In genomic region chr19:45820413-45821102, GRCh38 we compare ENCODE assay signal across 31 cellular contexts. TPM values are rescaled to one million over a fixed set of nuclear protein-coding genes. Genes with fewer than 3 reads are reported as not detected.
DNase-seq lines count a peak whose midpoint lies in the region; ATAC-seq, FAIRE-seq and TF ChIP-seq lines count a peak whose summit lies in the region.
"Had no signal": no experiment of that assay in that cellular context is flagged by ENCODE, and none has a peak within 500 bp of the region (broad histone marks: within the 10 kb centered on the region; RNA-seq: fewer than 3 reads in every experiment).

No MANE protein-coding gene starts in this region.

- DNase-seq in GM23338 (ENCODE audit: low spot score) (no peak), Panc1 (ENCODE audit: low read depth, low spot score) (no peak), caudate nucleus (lab: John Stamatoyannopoulos, UW) (peak in 1 of 61 donors; percentile 49), osteoblast (ENCODE audit: insufficient read length, low spot score, missing footprints) (peak; percentile 72), MM.1S (no peak), GM12892 (ENCODE audit: insufficient read length) (no peak)
- DNase-seq: activated CD4-positive, alpha-beta T cell treated with anti-CD3 and anti-CD28 coated beads for 36 hours; activated naive CD4-positive, alpha-beta T cell; activated T-cell treated with anti-CD3 and anti-CD28 coated beads, Interleukin-2, amount 50 U/mL, for 4 hours; EL; esophagus squamous epithelium; foreskin melanocyte; KBM-7; mammary epithelial cell; NCI-H1417 treated with DMSO at 0.1 percent for 48 hours; NCI-H2081; NCI-H345; NCI-H82; SK-N-SH; stimulated activated CD4-positive, alpha-beta T cell treated with anti-CD3 and anti-CD28 coated beads, Interleukin-12 subunit alpha, Interleukin-12 subunit beta, amount 100 ng/mL, for 4 hours; stimulated activated CD4-positive, alpha-beta T cell treated with anti-CD3 and anti-CD28 coated beads, Interleukin-4, amount 100 ng/mL, for 1 hour; T-helper 17 cell had no signal

- H2AFZ ChIP-seq in GM23338 (no peak overlapping the region), osteoblast (ENCODE audit: low read length) (no peak overlapping the region), MM.1S (ENCODE audit: low read length) (no peak overlapping the region)

- CTCF ChIA-PET in Panc1 (lab: Charles Lee), result no interaction called here

- H3K4me2 ChIP-seq in GM23338 (no peak overlapping the region), osteoblast (ENCODE audit: insufficient read depth, low read length) (no peak overlapping the region), MM.1S (ENCODE audit: low read depth, low read length) (no peak overlapping the region)
- H3K4me2 ChIP-seq: SK-N-SH had no signal

- TF ChIP-seq POLR2A in GM12892 (IDR thresholded peaks at IDR 0.05; ENCODE audit: low read depth, low read length), result no peak

- no peaks in the 10 kb centered on the region for H3K9me3 ChIP-seq in Panc1 (ENCODE audit: control insufficient read depth, insufficient read depth, low read depth, low read length)
- no peaks in the 10 kb centered on the region for H3K9me3 ChIP-seq in osteoblast (ENCODE audit: low read depth, low read length)
- H3K9me3 ChIP-seq in MM.1S (replicated peaks; ENCODE audit: insufficient read depth, low read length), result no peaks in the 10 kb centered on the region
- H3K9me3 ChIP-seq: esophagus squamous epithelium, prostate gland, SK-N-SH, upper lobe of left lung had no signal

- POLR2A ChIA-PET in Panc1 (lab: Charles Lee), result no interaction called here

- H4K20me1 ChIP-seq in GM23338 (replicated peaks; ENCODE audit: insufficient read depth), result no peaks in the 10 kb centered on the region; the same call in 1 of the 2 replicates
- peaks cover 3% of the 10 kb centered on the region for H4K20me1 ChIP-seq in osteoblast (ENCODE audit: insufficient read depth, low read length)
- H4K20me1 ChIP-seq in MM.1S (ENCODE audit: insufficient read depth, low read length), result no peaks in the 10 kb centered on the region

- H3K4me1 ChIP-seq in GM23338 (ENCODE audit: insufficient read depth) (peaks cover 27% of the 10 kb centered on the region), Panc1 (ENCODE audit: control insufficient read depth, insufficient read depth, low read length) (no peaks in the 10 kb centered on the region; the same call in 1 of the 2 replicates), osteoblast (ENCODE audit: insufficient read depth, low read length) (no peaks in the 10 kb centered on the region), MM.1S (ENCODE audit: low read length) (peaks cover 5% of the 10 kb centered on the region; the same call in 1 of the 2 replicates)

- no peaks in the 10 kb centered on the region for H3K9me2 ChIP-seq in GM23338 (ENCODE audit: insufficient read depth)
- H3K9me2 ChIP-seq in MM.1S (replicated peaks; ENCODE audit: insufficient read depth, low read length), result no peaks in the 10 kb centered on the region
- H3K9me2 ChIP-seq: SK-N-SH had no signal

- H3K4me1 Mint-ChIP-seq in GM23338, result peaks cover 36% of the 10 kb centered on the region

- H3K79me2 ChIP-seq in GM23338 (replicated peaks; ENCODE audit: insufficient read depth) (no peaks in the 10 kb centered on the region), osteoblast (ENCODE audit: insufficient read depth, low read length) (no peaks in the 10 kb centered on the region), MM.1S (ENCODE audit: low read length) (no peaks in the 10 kb centered on the region)

- H3F3A ChIP-seq in GM23338 (replicated peaks; ENCODE audit: low read depth) (peaks cover 30% of the 10 kb centered on the region; the same call in 1 of the 2 replicates), MM.1S (ENCODE audit: insufficient read depth, low read length) (peaks cover 9% of the 10 kb centered on the region; the same call in 1 of the 2 replicates)

- H3K27ac ChIP-seq in GM23338 (ENCODE audit: low read depth) (no peak overlapping the region), Panc1 (ENCODE audit: low read length) (no peak overlapping the region), caudate nucleus (ENCODE audit: low read depth, low read length) (peak overlapping the region; percentile 52), osteoblast (ENCODE audit: low read depth, low read length) (no peak overlapping the region), MM.1S (ENCODE audit: low read length) (no peak overlapping the region)
- H3K27ac ChIP-seq: esophagus squamous epithelium, prostate gland, upper lobe of left lung had no signal

- H3K36me3 Mint-ChIP-seq in GM23338 (ENCODE audit: low read depth), result peaks cover 47% of the 10 kb centered on the region

- ATAC-seq in GM23338 (no peak), Panc1 (no peak), HG02763 (IDR thresholded peaks at IDR 0.05; ENCODE audit: unreplicated experiment) (no peak)
- ATAC-seq: activated CD4-positive, alpha-beta T cell treated with anti-CD3 and anti-CD28 coated beads for 36 hours; activated T-cell treated with anti-CD3 and anti-CD28 coated beads, Interleukin-2, amount 50 U/mL, for 4 hours; sciatic nerve; T-helper 17 cell had no signal

- H3K36me3 ChIP-seq in GM23338 (ENCODE audit: insufficient read depth) (no peaks in the 10 kb centered on the region; the same call in 1 of the 2 replicates), Panc1 (ENCODE audit: control insufficient read depth, insufficient read depth, low read length) (no peaks in the 10 kb centered on the region), osteoblast (ENCODE audit: insufficient read depth, low read length) (peaks cover 40% of the 10 kb centered on the region), MM.1S (replicated peaks; ENCODE audit: insufficient read depth, low read length) (no peaks in the 10 kb centered on the region; the same call in 1 of the 2 replicates)

- no peaks in the 10 kb centered on the region for H3K9me3 Mint-ChIP-seq in GM23338
- H3K9me3 Mint-ChIP-seq: activated T-cell treated with anti-CD3 and anti-CD28 coated beads, Interleukin-2, amount 50 U/mL, for 4 hours had no signal

- H3K27me3 ChIP-seq in GM23338 (ENCODE audit: insufficient read depth), result no peaks in the 10 kb centered on the region
- H3K27me3 ChIP-seq in Panc1 (ENCODE audit: control insufficient read depth, insufficient read depth, low read length), result no peaks in the 10 kb centered on the region
- no peaks in the 10 kb centered on the region for H3K27me3 ChIP-seq in osteoblast (ENCODE audit: insufficient read depth, low read length)
- H3K27me3 ChIP-seq in MM.1S (replicated peaks; ENCODE audit: insufficient read depth, low read length), result no peaks in the 10 kb centered on the region
- H3K27me3 ChIP-seq: upper lobe of left lung had no signal

- intact Hi-C loops in Panc1 (cut with micrococcal nuclease; ENCODE audit: unreplicated experiment), result no loop called here

- no peak overlapping the region for H3K4me3 Mint-ChIP-seq in GM23338
- H3K4me3 Mint-ChIP-seq: activated CD4-positive, alpha-beta T cell treated with anti-CD3 and anti-CD28 coated beads for 36 hours; activated T-cell treated with anti-CD3 and anti-CD28 coated beads, Interleukin-2, amount 50 U/mL, for 4 hours; T-helper 17 cell had no signal

- BruUV-seq in Panc1 (replicated peaks; lab: Mats Ljungman, UMichigan), result TSS peak; percentile 53

- in situ Hi-C loops in Panc1 (cut with HindIII; ENCODE audit: low pct_unique_long_range_greater_than_20kb, low sequenced_read_pairs), result no loop called here

- H3K4me3 ChIP-seq in GM23338 (no peak overlapping the region), Panc1 (ENCODE audit: low read depth in 2 of 2, low read length in 2 of 2) (no peak overlapping the region), osteoblast (ENCODE audit: insufficient read depth, low read length) (no peak overlapping the region), MM.1S (ENCODE audit: low read length) (no peak overlapping the region)
- H3K4me3 ChIP-seq: esophagus squamous epithelium, prostate gland, upper lobe of left lung had no signal

- H3K9ac ChIP-seq in MM.1S (ENCODE audit: low read length), result no peak overlapping the region
- H3K9ac ChIP-seq: SK-N-SH had no signal

- H3K27me3 Mint-ChIP-seq in GM23338 (ENCODE audit: insufficient read depth, low read depth, poor library complexity), result peaks cover 24% of the 10 kb centered on the region
- H3K27me3 Mint-ChIP-seq: activated CD4-positive, alpha-beta T cell treated with anti-CD3 and anti-CD28 coated beads for 36 hours; T-helper 17 cell had no signal

- H3K27ac Mint-ChIP-seq in GM23338, result no peak overlapping the region
- H3K27ac Mint-ChIP-seq: activated CD4-positive, alpha-beta T cell treated with anti-CD3 and anti-CD28 coated beads for 36 hours; T-helper 17 cell had no signal

- TF ChIP-seq CTCF in GM23338 (conservative IDR thresholded peaks at IDR 0.05; ENCODE audit: low read depth in 2 of 2), result peak; percentile 19 to 31; a peak in 2 of 4 replicates
- TF ChIP-seq CTCF in Panc1 (IDR thresholded peaks at IDR 0.05), result no peak
- no peak for TF ChIP-seq CTCF in osteoblast (IDR thresholded peaks at IDR 0.05; ENCODE audit: extremely low read depth, low read depth, low read length)
- TF ChIP-seq CTCF in MM.1S (IDR thresholded peaks at IDR 0.05; ENCODE audit: low read length), result no peak

- FAIRE-seq in GM12892 (lab: Jason Lieb, UNC), result no peak
- FAIRE-seq: D721Med had no signal

RNA-seq across cellular contexts. Expression of gene RSPH6A, which starts 5.5 kb away (rescaled TPM):
- total RNA-seq in GM23338 (2014; rRNA removed; shearing (Covaris generic)), result 0.21 and 0.23 TPM in 2 replicates
- polyA plus RNA-seq in GM23338 (2016; fragmentation: Nextera tagmentation; extraction: Ambion mirVana), result 0.11 TPM in 1 of 2 replicates, not detected in the other
- total RNA-seq in Panc1 (2021; ENCODE audit: unreplicated experiment) (not detected), osteoblast (under 0.01 and 0.29 TPM in 2 replicates)
- not detected for polyA plus RNA-seq in Panc1 (2012; ENCODE audit: insufficient read length)
- 0.49 TPM for polyA plus RNA-seq in GM12892 (2012; ENCODE audit: missing spikeins)
- total RNA-seq: H4, HT-29 had no signal
- polyA plus RNA-seq: mammary epithelial cell had no signal

RNA-seq across cellular contexts. Expression of gene DMWD, which starts 27.9 kb away (rescaled TPM):
- 33.1 and 45.6 TPM in 2 replicates for total RNA-seq in GM23338 (2014; rRNA removed; shearing (Covaris generic))
- polyA plus RNA-seq in GM23338 (2016; fragmentation: Nextera tagmentation; extraction: Ambion mirVana), result 11.8 and 12.1 TPM in 2 replicates
- total RNA-seq in Panc1 (2021; ENCODE audit: unreplicated experiment), result 64.6 TPM
- polyA plus RNA-seq in Panc1 (2012; ENCODE audit: insufficient read length), result 40.8 TPM
- 48.5 and 49.2 TPM in 2 replicates for total RNA-seq in osteoblast
- polyA plus RNA-seq in GM12892 (2012; ENCODE audit: missing spikeins), result 13.4 TPM

RNA-seq across cellular contexts. Expression of gene DMPK, which starts 38.3 kb away (rescaled TPM):
- 18.9 and 24.0 TPM in 2 replicates for total RNA-seq in GM23338 (2014; rRNA removed; shearing (Covaris generic))
- 9.2 and 9.8 TPM in 2 replicates for polyA plus RNA-seq in GM23338 (2016; fragmentation: Nextera tagmentation; extraction: Ambion mirVana)
- total RNA-seq in Panc1 (2021; ENCODE audit: unreplicated experiment) (119 TPM), osteoblast (26.8 and 30.4 TPM in 2 replicates)
- 151 TPM for polyA plus RNA-seq in Panc1 (2012; ENCODE audit: insufficient read length)
- 16.2 TPM for polyA plus RNA-seq in GM12892 (2012; ENCODE audit: missing spikeins)

RNA-seq across cellular contexts. Expression of gene SYMPK, which starts 42.4 kb away (rescaled TPM):
- total RNA-seq in GM23338 (2014; rRNA removed; shearing (Covaris generic)), result 64.0 and 82.1 TPM in 2 replicates
- polyA plus RNA-seq in GM23338 (2016; fragmentation: Nextera tagmentation; extraction: Ambion mirVana), result 33.9 and 36.8 TPM in 2 replicates
- total RNA-seq in Panc1 (2021; ENCODE audit: unreplicated experiment) (47.7 TPM), osteoblast (30.6 and 42.0 TPM in 2 replicates)
- polyA plus RNA-seq in Panc1 (2012; ENCODE audit: insufficient read length), result 46.6 TPM
- polyA plus RNA-seq in GM12892 (2012; ENCODE audit: missing spikeins), result 61.2 TPM

RNA-seq across cellular contexts. Expression of gene FOXA3, which starts 43.6 kb away (rescaled TPM):
- total RNA-seq in GM23338 (2014; rRNA removed; shearing (Covaris generic)), result 15.1 and 17.5 TPM in 2 replicates
- polyA plus RNA-seq in GM23338 (2016; fragmentation: Nextera tagmentation; extraction: Ambion mirVana), result 11.1 and 11.7 TPM in 2 replicates
- 0.26 TPM for total RNA-seq in Panc1 (2021; ENCODE audit: unreplicated experiment)
- 0.22 TPM for polyA plus RNA-seq in Panc1 (2012; ENCODE audit: insufficient read length)
- total RNA-seq in osteoblast, result not detected in 2 replicates
- 0.34 TPM for polyA plus RNA-seq in GM12892 (2012; ENCODE audit: missing spikeins)
- total RNA-seq: cardiac septum, mammary epithelial cell, MCF 10A, sciatic nerve, T-helper 17 cell had no signal
- polyA plus RNA-seq: mammary epithelial cell had no signal

Comparison
In these comparisons a context has a peak if more than half of its experiments do, and no peak if none do; other contexts are left out.
1. CTCF ChIP-seq: peak in GM23338 (2 of 2); none in Panc1 (single experiment), osteoblast (single experiment) and MM.1S (single experiment).